1 cellular context compared by ENCODE assay signal in genomic region chr6:154512214-154512613, GRCh38.
TF ChIP-seq lines count a peak whose summit lies in the region.

No MANE protein-coding gene starts in this region.

TF ChIP-seq in HCT116, 20 proteins besides CTCF, POLR2A, EP300 and RAD21 (continued from another document):
- TF ChIP-seq EGR1 (IDR thresholded peaks at IDR 0.05; ENCODE audit: low read depth) (no peak), JUND (IDR thresholded peaks at IDR 0.05) (no peak), ELF1 (IDR thresholded peaks at IDR 0.05; ENCODE audit: borderline replicate concordance, low read depth) (no peak), SIN3A (IDR thresholded peaks at IDR 0.05; ENCODE audit: low read depth) (no peak)
